1 cellular context compared by ENCODE assay signal in the genomic region with DNA sequence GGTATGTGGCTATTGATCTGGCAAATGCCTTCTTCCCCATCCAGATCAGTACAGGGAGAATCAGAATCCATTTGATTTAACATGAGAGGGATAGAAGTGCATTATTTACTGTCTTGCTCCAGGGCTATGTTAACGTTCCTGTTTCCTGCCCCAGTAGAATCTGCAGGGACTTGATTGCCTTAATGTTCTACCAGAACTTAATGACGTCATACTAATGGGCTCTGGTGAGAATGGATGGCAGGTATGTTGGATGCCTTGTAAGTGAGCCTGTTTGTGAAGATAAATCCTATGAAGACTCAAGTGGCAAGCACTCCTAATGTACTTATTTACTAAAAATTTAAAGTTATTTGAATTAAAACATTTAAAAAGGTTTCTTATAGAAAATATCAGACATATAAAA.
TF ChIP-seq lines count a peak whose summit lies in the region.

No MANE protein-coding gene starts in this region.

TF ChIP-seq in SK-N-SH, 30 proteins besides CTCF, POLR2A, EP300 and RAD21 (continued from another document):
- TF ChIP-seq, protein P1, sequence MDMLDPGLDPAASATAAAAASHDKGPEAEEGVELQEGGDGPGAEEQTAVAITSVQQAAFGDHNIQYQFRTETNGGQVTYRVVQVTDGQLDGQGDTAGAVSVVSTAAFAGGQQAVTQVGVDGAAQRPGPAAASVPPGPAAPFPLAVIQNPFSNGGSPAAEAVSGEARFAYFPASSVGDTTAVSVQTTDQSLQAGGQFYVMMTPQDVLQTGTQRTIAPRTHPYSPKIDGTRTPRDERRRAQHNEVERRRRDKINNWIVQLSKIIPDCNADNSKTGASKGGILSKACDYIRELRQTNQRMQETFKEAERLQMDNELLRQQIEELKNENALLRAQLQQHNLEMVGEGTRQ (IDR thresholded peaks at IDR 0.05; ENCODE audit: borderline replicate concordance, low read depth, low read length) = no peak
- TF ChIP-seq JUND (IDR thresholded peaks at IDR 0.05) (no peak), RCOR1 (IDR thresholded peaks at IDR 0.05; ENCODE audit: low read length) (peak; percentile 39; the same call in 1 of the 2 replicates), GABPA (IDR thresholded peaks at IDR 0.05; ENCODE audit: low read depth) (no peak), YY1 (IDR thresholded peaks at IDR 0.05; ENCODE audit: low read depth) (no peak), TEAD4 (IDR thresholded peaks at IDR 0.05; ENCODE audit: borderline replicate concordance, insufficient read depth) (no peak), FOXM1 (IDR thresholded peaks at IDR 0.05; ENCODE audit: low read depth) (no peak), FOSL2 (IDR thresholded peaks at IDR 0.05; ENCODE audit: borderline replicate concordance, low read depth) (no peak), GATA2 (CRISPR knock-in tag; IDR thresholded peaks at IDR 0.05) (no peak), SMC3 (IDR thresholded peaks at IDR 0.05; ENCODE audit: low read depth, low read length) (no peak), FOXJ3 (CRISPR knock-in tag; IDR thresholded peaks at IDR 0.05) (peak; percentile 30; the same call in 1 of the 2 replicates), EZH2phosphoT487 (IDR thresholded peaks at IDR 0.05; ENCODE audit: borderline replicate concordance, low read depth) (no peak)
- TF ChIP-seq, protein P2, sequence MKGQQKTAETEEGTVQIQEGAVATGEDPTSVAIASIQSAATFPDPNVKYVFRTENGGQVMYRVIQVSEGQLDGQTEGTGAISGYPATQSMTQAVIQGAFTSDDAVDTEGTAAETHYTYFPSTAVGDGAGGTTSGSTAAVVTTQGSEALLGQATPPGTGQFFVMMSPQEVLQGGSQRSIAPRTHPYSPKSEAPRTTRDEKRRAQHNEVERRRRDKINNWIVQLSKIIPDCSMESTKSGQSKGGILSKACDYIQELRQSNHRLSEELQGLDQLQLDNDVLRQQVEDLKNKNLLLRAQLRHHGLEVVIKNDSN (IDR thresholded peaks at IDR 0.05; ENCODE audit: borderline replicate concordance, low read depth) = no peak
- TF ChIP-seq, protein P3, sequence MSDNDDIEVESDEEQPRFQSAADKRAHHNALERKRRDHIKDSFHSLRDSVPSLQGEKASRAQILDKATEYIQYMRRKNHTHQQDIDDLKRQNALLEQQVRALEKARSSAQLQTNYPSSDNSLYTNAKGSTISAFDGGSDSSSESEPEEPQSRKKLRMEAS (IDR thresholded peaks at IDR 0.05; ENCODE audit: low read depth) = no peak
